ENCODE assay signal across 25 cellular contexts in the genomic region with DNA sequence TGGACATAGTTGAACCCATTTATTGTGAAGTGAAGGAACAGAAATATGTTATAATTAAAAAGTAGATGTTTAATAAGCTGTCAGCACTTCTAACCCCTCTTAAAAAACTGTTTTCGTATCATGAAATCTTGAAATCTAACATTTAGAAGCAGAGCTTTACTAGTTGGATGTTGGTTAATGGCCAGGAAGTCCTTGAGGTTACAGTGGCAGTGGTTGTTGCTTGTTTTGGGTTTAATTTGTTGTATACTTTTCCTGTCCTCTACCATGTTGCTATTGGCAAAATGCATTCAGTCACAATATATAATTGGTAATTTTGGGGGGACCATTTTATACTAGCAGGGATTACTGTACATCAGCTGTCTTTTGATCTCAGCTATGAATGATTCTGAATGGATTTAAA.
"Had no signal": no experiment of that assay in that cellular context is flagged by ENCODE, and none has a peak within 500 bp of the region (broad histone marks: within the 10 kb centered on the region; RNA-seq: fewer than 3 reads in every experiment).

No MANE protein-coding gene starts in this region.

- H3K4me3 ChIP-seq: left ventricle myocardium inferior, lung, ovary, right atrium auricular region, right lobe of liver, smooth muscle cell, stomach, testis, thyroid gland, transverse colon, upper lobe of left lung, vagina had no signal

- H3K9me3 Mint-ChIP-seq: mesothelial cell of epicardium; naive thymus-derived CD4-positive, alpha-beta T cell; natural killer cell treated with Interleukin-12 subunit alpha and Interleukin-12 subunit beta and Interleukin-15 and Interleukin-18, amount 100 ng/mL, for 72 hours; stimulated activated naive B cell treated with anti-CD40 and anti-IgM and Interleukin-4, amounts not matched to agents 10 μg/mL and 1 μg/mL and 100 μg/mL, for 72 hours had no signal

- H3K4me3 Mint-ChIP-seq: mesothelial cell of epicardium; naive thymus-derived CD4-positive, alpha-beta T cell; natural killer cell treated with Interleukin-12 subunit alpha and Interleukin-12 subunit beta and Interleukin-15 and Interleukin-18, amount 100 ng/mL, for 72 hours; stimulated activated naive B cell treated with anti-CD40 and anti-IgM and Interleukin-4, amounts not matched to agents 10 μg/mL and 1 μg/mL and 100 μg/mL, for 72 hours had no signal

- H3K27me3 Mint-ChIP-seq: naive thymus-derived CD4-positive, alpha-beta T cell; natural killer cell treated with Interleukin-12 subunit alpha and Interleukin-12 subunit beta and Interleukin-15 and Interleukin-18, amount 100 ng/mL, for 72 hours; progenitor cell of endocrine pancreas; stimulated activated naive B cell treated with anti-CD40 and anti-IgM and Interleukin-4, amounts not matched to agents 10 μg/mL and 1 μg/mL and 100 μg/mL, for 72 hours had no signal

- DNase-seq: hypothalamus; islet precursor cell; left ventricle myocardium inferior; mesendoderm; naive thymus-derived CD4-positive, alpha-beta T cell; ovary; right lobe of liver; stimulated activated CD4-positive, alpha-beta T cell treated with anti-CD3 and anti-CD28 coated beads, Interleukin-12 subunit alpha, Interleukin-12 subunit beta, amount 100 ng/mL, for 4 hours; stimulated activated CD4-positive, alpha-beta T cell treated with anti-CD3 and anti-CD28 coated beads, Interleukin-15, amount 100 ng/mL, for 24 hours; stimulated activated CD4-positive, alpha-beta T cell treated with anti-CD3 and anti-CD28 coated beads, Interleukin-2, amount 100 ng/mL, for 24 hours; stimulated activated CD4-positive, alpha-beta T cell treated with anti-CD3 and anti-CD28 coated beads, Interleukin-4, amount 100 ng/mL, for 1 hour; stimulated activated naive B cell treated with anti-CD40 and anti-IgM and Interleukin-4, amounts not matched to agents 10 μg/mL and 1 μg/mL and 100 μg/mL, for 72 hours; stimulated activated naive CD8-positive, alpha-beta T cell treated with anti-CD3 and anti-CD28 coated beads, Interleukin-15, Interleukin-2, amounts not matched to agents 100 U/mL and 50 U/mL, for 24 hours; stomach; testis; thyroid gland; transverse colon; upper lobe of left lung had no signal

- ATAC-seq: naive thymus-derived CD4-positive, alpha-beta T cell; natural killer cell treated with Interleukin-12 subunit alpha and Interleukin-12 subunit beta and Interleukin-15 and Interleukin-18, amount 100 ng/mL, for 72 hours; right lobe of liver; stimulated activated naive B cell treated with anti-CD40 and anti-IgM and Interleukin-4, amounts not matched to agents 10 μg/mL and 1 μg/mL and 100 μg/mL, for 72 hours; stimulated activated naive CD8-positive, alpha-beta T cell treated with anti-CD3 and anti-CD28 coated beads, Interleukin-15, Interleukin-2, amounts not matched to agents 100 U/mL and 50 U/mL, for 24 hours had no signal

- H3K27ac Mint-ChIP-seq: mesothelial cell of epicardium; naive thymus-derived CD4-positive, alpha-beta T cell; natural killer cell treated with Interleukin-12 subunit alpha and Interleukin-12 subunit beta and Interleukin-15 and Interleukin-18, amount 100 ng/mL, for 72 hours; progenitor cell of endocrine pancreas; stimulated activated naive B cell treated with anti-CD40 and anti-IgM and Interleukin-4, amounts not matched to agents 10 μg/mL and 1 μg/mL and 100 μg/mL, for 72 hours had no signal

- H3K4me1 Mint-ChIP-seq: mesothelial cell of epicardium; stimulated activated naive B cell treated with anti-CD40 and anti-IgM and Interleukin-4, amounts not matched to agents 10 μg/mL and 1 μg/mL and 100 μg/mL, for 72 hours had no signal
